Comparison of ENCODE assay signal across 8 cellular contexts in genomic region chr22:18110194-18110943, GRCh38.
DNase-seq lines count a peak whose midpoint lies in the region; ATAC-seq and TF ChIP-seq lines count a peak whose summit lies in the region.

Gene TUBA8, plus strand, starts transcription at chr22:18110809. Its CDS starts 57 bp downstream, at chr22:18110866.

- ATAC-seq in HG03439 (IDR thresholded peaks at IDR 0.05; ENCODE audit: unreplicated experiment) (peak; percentile 48), SK-N-SH treated with all-trans-retinoic acid at 6 μM for 48 hours (peak; percentile 83), GM18498 (IDR thresholded peaks at IDR 0.05; ENCODE audit: unreplicated experiment) (no peak)

- peak; percentile 43 for DNase-seq in ELF-1 (ENCODE audit: low read depth, low spot score)
- DNase-seq in cerebellar cortex (ENCODE audit: low spot score) = peak; percentile 75
- DNase-seq in kidney glomerular epithelial cell (lab: John Stamatoyannopoulos, UW) = peak; percentile 9
- DNase-seq in stimulated activated CD4-positive, alpha-beta T cell treated with anti-CD3 and anti-CD28 coated beads, Interleukin-2, amount 100 ng/mL, for 4 hours (ENCODE audit: low read depth) = peak; percentile 57
- no peak for DNase-seq in LoVo (ENCODE audit: low spot score)

TF ChIP-seq in SK-N-SH treated with all-trans-retinoic acid at 6 μM for 48 hours, 23 proteins besides CTCF, POLR2A, EP300 and RAD21:
- TF ChIP-seq ZFP3 (CRISPR knock-in tag; IDR thresholded peaks at IDR 0.05) (no peak), ARNTL (CRISPR knock-in tag; IDR thresholded peaks at IDR 0.05; ENCODE audit: borderline replicate concordance, low read depth) (no peak), CSRNP3 (CRISPR knock-in tag; IDR thresholded peaks at IDR 0.05) (no peak), BACH2 (CRISPR knock-in tag; IDR thresholded peaks at IDR 0.05; ENCODE audit: borderline replicate concordance) (no peak), ESRRG (CRISPR knock-in tag; IDR thresholded peaks at IDR 0.05) (no peak)
- TF ChIP-seq, protein P1, sequence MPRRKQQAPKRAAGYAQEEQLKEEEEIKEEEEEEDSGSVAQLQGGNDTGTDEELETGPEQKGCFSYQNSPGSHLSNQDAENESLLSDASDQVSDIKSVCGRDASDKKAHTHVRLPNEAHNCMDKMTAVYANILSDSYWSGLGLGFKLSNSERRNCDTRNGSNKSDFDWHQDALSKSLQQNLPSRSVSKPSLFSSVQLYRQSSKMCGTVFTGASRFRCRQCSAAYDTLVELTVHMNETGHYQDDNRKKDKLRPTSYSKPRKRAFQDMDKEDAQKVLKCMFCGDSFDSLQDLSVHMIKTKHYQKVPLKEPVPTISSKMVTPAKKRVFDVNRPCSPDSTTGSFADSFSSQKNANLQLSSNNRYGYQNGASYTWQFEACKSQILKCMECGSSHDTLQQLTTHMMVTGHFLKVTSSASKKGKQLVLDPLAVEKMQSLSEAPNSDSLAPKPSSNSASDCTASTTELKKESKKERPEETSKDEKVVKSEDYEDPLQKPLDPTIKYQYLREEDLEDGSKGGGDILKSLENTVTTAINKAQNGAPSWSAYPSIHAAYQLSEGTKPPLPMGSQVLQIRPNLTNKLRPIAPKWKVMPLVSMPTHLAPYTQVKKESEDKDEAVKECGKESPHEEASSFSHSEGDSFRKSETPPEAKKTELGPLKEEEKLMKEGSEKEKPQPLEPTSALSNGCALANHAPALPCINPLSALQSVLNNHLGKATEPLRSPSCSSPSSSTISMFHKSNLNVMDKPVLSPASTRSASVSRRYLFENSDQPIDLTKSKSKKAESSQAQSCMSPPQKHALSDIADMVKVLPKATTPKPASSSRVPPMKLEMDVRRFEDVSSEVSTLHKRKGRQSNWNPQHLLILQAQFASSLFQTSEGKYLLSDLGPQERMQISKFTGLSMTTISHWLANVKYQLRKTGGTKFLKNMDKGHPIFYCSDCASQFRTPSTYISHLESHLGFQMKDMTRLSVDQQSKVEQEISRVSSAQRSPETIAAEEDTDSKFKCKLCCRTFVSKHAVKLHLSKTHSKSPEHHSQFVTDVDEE (CRISPR knock-in tag; IDR thresholded peaks at IDR 0.05) = no peak
